10 cellular contexts compared by ENCODE assay signal in genomic region chr6:70398783-70399730, GRCh38. TPM values are rescaled to one million over a fixed set of nuclear protein-coding genes. Genes with fewer than 3 reads are reported as not detected.
A peak's percentile ranks its signal among the peaks of the same experiment; 100 is the strongest.
DNase-seq lines count a peak whose midpoint lies in the region; TF ChIP-seq lines count a peak whose summit lies in the region.
"Had no signal": no experiment of that assay in that cellular context is flagged by ENCODE, and none has a peak within 500 bp of the region (broad histone marks: within the 10 kb centered on the region; RNA-seq: fewer than 3 reads in every experiment).

No MANE protein-coding gene starts in this region.

- peak overlapping the region; percentile 95 for H3K27ac ChIP-seq in epithelial cell of prostate
- H3K27ac ChIP-seq in uterus, result no peak overlapping the region
- no peak overlapping the region for H3K27ac ChIP-seq in coronary artery

- DNase-seq in DMS53 treated with DMSO at 0.1 percent for 48 hours (lab: John Stamatoyannopoulos, UW; ENCODE audit: unreplicated experiment) (peak; percentile 96), NCI-H146 (lab: John Stamatoyannopoulos, UW) (peak; percentile 46), epithelial cell of prostate (ENCODE audit: low read depth, low spot score) (peak; percentile 96), iPS-NIHi7 (ENCODE audit: extremely low spot score) (no peak), uterus (no peak), SIG-M5 (lab: John Stamatoyannopoulos, UW) (no peak), coronary artery (ENCODE audit: low spot score) (no peak)

- no peak for TF ChIP-seq POLR2A in uterus (IDR thresholded peaks at IDR 0.05)

- no peaks in the 10 kb centered on the region for H3K9me3 Mint-ChIP-seq in nephron
- H3K9me3 Mint-ChIP-seq: activated naive CD4-positive, alpha-beta T cell treated with anti-CD3 and anti-CD28 coated beads, Interleukin-2, amount 50 U/mL, for 72 hours; memory B cell had no signal

- no peaks in the 10 kb centered on the region for H3K36me3 Mint-ChIP-seq in nephron (ENCODE audit: low read depth)
- H3K36me3 Mint-ChIP-seq: activated naive CD4-positive, alpha-beta T cell treated with anti-CD3 and anti-CD28 coated beads, Interleukin-2, amount 50 U/mL, for 72 hours; memory B cell had no signal

- H3K36me3 ChIP-seq in uterus, result no peaks in the 10 kb centered on the region

- H3K9me3 ChIP-seq in uterus, result no peaks in the 10 kb centered on the region

- H3K27me3 ChIP-seq in uterus, result no peaks in the 10 kb centered on the region

- no peak overlapping the region for H3K4me3 Mint-ChIP-seq in nephron
- H3K4me3 Mint-ChIP-seq: memory B cell had no signal

- intact Hi-C loops in uterus (cut with DNase I; ENCODE audit: low total_unique reads), result no loop called here

- TF ChIP-seq CTCF in nephron (IDR thresholded peaks at IDR 0.05; ENCODE audit: unreplicated experiment in 3 of 3) (no peak), uterus (IDR thresholded peaks at IDR 0.05) (no peak), coronary artery (IDR thresholded peaks at IDR 0.05) (no peak)

- H3K27me3 Mint-ChIP-seq in nephron (ENCODE audit: low read depth), result peaks cover 10% of the 10 kb centered on the region

- H3K4me3 ChIP-seq in uterus (no peak overlapping the region), coronary artery (no peak overlapping the region)

- no peaks in the 10 kb centered on the region for H3K4me1 ChIP-seq in uterus

- H3K27ac Mint-ChIP-seq in nephron, result peak overlapping the region; percentile 20 to 83 (median 74)
- H3K27ac Mint-ChIP-seq: activated naive CD4-positive, alpha-beta T cell treated with anti-CD3 and anti-CD28 coated beads, Interleukin-2, amount 50 U/mL, for 72 hours; memory B cell had no signal

- no peaks in the 10 kb centered on the region for H3K4me1 Mint-ChIP-seq in nephron
- H3K4me1 Mint-ChIP-seq: memory B cell had no signal

RNA-seq across cellular contexts. Expression of gene FAM135A, which starts 14.3 kb away (rescaled TPM):
- 10 to 100 TPM; 17.1 to 99.5 (median 35.8) TPM for total RNA-seq in uterus

Comparison
In these comparisons a context has a peak if more than half of its experiments do, and no peak if none do; other contexts are left out.
1. DNase-seq: peak in DMS53 treated with DMSO at 0.1 percent for 48 hours (single experiment), NCI-H146 (single experiment) and epithelial cell of prostate (single experiment); none in iPS-NIHi7 (single experiment), uterus (0 of 2), SIG-M5 (single experiment) and coronary artery (single experiment).